Comparison of ENCODE assay signal across 11 cellular contexts in genomic region chr20:62117658-62118057, GRCh38.
DNase-seq lines count a peak whose midpoint lies in the region; ATAC-seq and FAIRE-seq lines count a peak whose summit lies in the region.
"Had no signal": no experiment of that assay in that cellular context is flagged by ENCODE, and none has a peak within 500 bp of the region (broad histone marks: within the 10 kb centered on the region; RNA-seq: fewer than 3 reads in every experiment).

No MANE protein-coding gene starts in this region.

- DNase-seq in NK-92 treated with Interleukin-12 subunit alpha and Interleukin-12 subunit beta, amount 100 ng/mL, for 24 hours (lab: John Stamatoyannopoulos, UW): peak; percentile 75
- peak; percentile 47 to 70 for DNase-seq in activated CD8-positive, alpha-beta memory T cell treated with anti-CD3 and anti-CD28 coated beads for 1 hour (ENCODE audit: extremely low read depth in 1 of 2, low read depth in 1 of 2)
- peak; percentile 88 to 90 (median 90) for DNase-seq in effector memory CD8-positive, alpha-beta T cell
- peak; percentile 49 to 60 for DNase-seq in stimulated activated CD8-positive, alpha-beta memory T cell treated with anti-CD3 and anti-CD28 coated beads, Interleukin-4, amount 100 ng/mL, for 1 hour (ENCODE audit: low read depth in 2 of 2, low spot score in 1 of 2)
- no peak for DNase-seq in RCC 7860 (ENCODE audit: low spot score)
- no peak for DNase-seq in NCI-H187 (lab: John Stamatoyannopoulos, UW)
- DNase-seq: GDM1, glutamatergic neuron had no signal

- ATAC-seq in effector memory CD8-positive, alpha-beta T cell (replicated peaks): peak; percentile 73
- ATAC-seq in GM21825 (IDR thresholded peaks at IDR 0.05; ENCODE audit: unreplicated experiment) (no peak), GM21529 (IDR thresholded peaks at IDR 0.05; ENCODE audit: unreplicated experiment) (no peak)

- peaks cover 32 to 36% of the 10 kb centered on the region in 2 donors for H3K4me1 Mint-ChIP-seq in effector memory CD8-positive, alpha-beta T cell (ENCODE audit: low read depth in 2 of 2)

- H3K27ac Mint-ChIP-seq in effector memory CD8-positive, alpha-beta T cell: peak overlapping the region; percentile 92 to 93

- peaks cover 0 to 3% of the 10 kb centered on the region in 2 donors for H3K9me3 Mint-ChIP-seq in effector memory CD8-positive, alpha-beta T cell

- peaks cover 36% of the 10 kb centered on the region for H3K36me3 Mint-ChIP-seq in effector memory CD8-positive, alpha-beta T cell (ENCODE audit: insufficient read depth)

- peak overlapping the region; percentile 54 to 64 for H3K4me3 Mint-ChIP-seq in effector memory CD8-positive, alpha-beta T cell

- H3K27me3 Mint-ChIP-seq in effector memory CD8-positive, alpha-beta T cell: no peaks in the 10 kb centered on the region

- FAIRE-seq in RCC 7860 (lab: Jason Lieb, UNC): no peak
- FAIRE-seq: bronchial epithelial cell had no signal

Comparison
In these comparisons a context has a peak if more than half of its experiments do, and no peak if none do; other contexts are left out.
1. DNase-seq: peak in NK-92 treated with Interleukin-12 subunit alpha and Interleukin-12 subunit beta, amount 100 ng/mL, for 24 hours (single experiment), activated CD8-positive, alpha-beta memory T cell treated with anti-CD3 and anti-CD28 coated beads for 1 hour (2 of 2), effector memory CD8-positive, alpha-beta T cell (3 of 3) and stimulated activated CD8-positive, alpha-beta memory T cell treated with anti-CD3 and anti-CD28 coated beads, Interleukin-4, amount 100 ng/mL, for 1 hour (2 of 2); none in RCC 7860 (single experiment) and NCI-H187 (0 of 2).